In the genomic region with DNA sequence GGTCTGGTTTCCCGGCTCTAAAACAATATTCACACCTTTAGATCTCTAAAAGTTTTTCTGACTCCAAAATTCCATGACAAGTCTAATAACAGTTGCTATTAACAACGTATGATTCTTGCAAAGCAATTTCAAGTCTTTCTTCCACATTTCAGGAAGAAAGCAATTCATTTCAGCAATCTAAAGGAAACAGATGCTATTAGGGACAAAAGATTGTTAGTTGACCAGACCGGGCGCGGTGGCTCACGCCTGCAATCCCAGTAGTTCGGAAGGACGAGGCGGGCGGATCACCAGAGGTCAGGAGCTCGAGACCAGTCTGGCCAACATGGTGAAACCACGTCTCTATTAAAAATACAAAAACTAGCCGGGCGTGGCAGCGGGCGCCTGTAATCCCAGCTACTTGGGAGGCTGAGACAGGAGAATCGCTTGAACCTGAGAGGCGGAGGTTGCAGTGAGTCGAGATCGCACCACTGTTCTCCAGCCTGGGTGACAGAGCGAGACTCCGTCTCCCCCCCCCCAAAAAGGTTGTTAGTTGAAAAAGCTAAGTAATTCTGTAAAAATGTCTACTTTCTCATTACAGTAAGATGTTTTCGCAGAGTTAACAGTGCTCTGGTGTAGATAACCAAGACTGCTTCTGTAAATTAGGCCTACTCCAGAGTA, we compare ENCODE assay signal across 9 cellular contexts. TPM values are rescaled to one million over a fixed set of nuclear protein-coding genes. Genes with fewer than 3 reads are reported as not detected.
A peak's percentile ranks its signal among the peaks of the same experiment; 100 is the strongest.
DNase-seq lines count a peak whose midpoint lies in the region; ATAC-seq, FAIRE-seq and TF ChIP-seq lines count a peak whose summit lies in the region.
"Had no signal": no experiment of that assay in that cellular context is flagged by ENCODE, and none has a peak within 500 bp of the region (broad histone marks: within the 10 kb centered on the region; RNA-seq: fewer than 3 reads in every experiment).

No MANE protein-coding gene starts in this region.

- H3K27me3 ChIP-seq in iPS DF 6.9 (ENCODE audit: control insufficient read depth, insufficient read depth, low read length) (no peaks in the 10 kb centered on the region), small intestine (ENCODE audit: control insufficient read depth in 2 of 2, insufficient read depth in 2 of 2, low read length in 2 of 2) (no peaks in the 10 kb centered on the region)

- H3K4me3 ChIP-seq in iPS DF 6.9 (ENCODE audit: low read length) (peak overlapping the region; percentile 80; the same call in 1 of the 2 replicates), small intestine (ENCODE audit: low read depth in 1 of 2, low read length in 2 of 2) (peak overlapping the region; percentile 94 to 97)

- H3K4me1 ChIP-seq in iPS DF 6.9 (ENCODE audit: control insufficient read depth, insufficient read depth, low read length): no peaks in the 10 kb centered on the region
- H3K4me1 ChIP-seq in small intestine (ENCODE audit: control insufficient read depth in 2 of 2, insufficient read depth in 1 of 2, low read depth in 1 of 2, low read length in 1 of 2): peaks cover 0 to 20% of the 10 kb centered on the region in 2 donors

- H3K4me1 Mint-ChIP-seq in HFFc6 (ENCODE audit: low read depth): peaks cover 41% of the 10 kb centered on the region

- no peak for FAIRE-seq in small intestine (lab: Jason Lieb, UNC)

- H3K27ac ChIP-seq in iPS DF 6.9 (ENCODE audit: low read length): no peak overlapping the region
- peak overlapping the region in 1 of 2 donors; percentile 99 for H3K27ac ChIP-seq in small intestine (ENCODE audit: low read depth in 1 of 2, low read length in 1 of 2)

- no peak for TF ChIP-seq CTCF in HFFc6 (IDR thresholded peaks at IDR 0.05)

- DNase-seq in HFFc6 (no peak), iPS DF 6.9 (ENCODE audit: low read depth, low spot score) (no peak), small intestine (peak; percentile 23), 8988T (no peak), Kasumi-1 (lab: John Stamatoyannopoulos, UW) (no peak), GM19238 (ENCODE audit: insufficient read length, low spot score) (no peak), ecto neural progenitor cell (ENCODE audit: low spot score) (no peak)
- no peak for DNase-seq in activated naive CD4-positive, alpha-beta T cell treated with anti-CD3 and anti-CD28 coated beads, Interleukin-2, amount 50 U/mL, for 72 hours (ENCODE audit: low spot score in 2 of 2)

- H3K27ac Mint-ChIP-seq in HFFc6: peak overlapping the region; percentile 89
- peak overlapping the region; percentile 90 to 95 for H3K27ac Mint-ChIP-seq in activated naive CD4-positive, alpha-beta T cell treated with anti-CD3 and anti-CD28 coated beads, Interleukin-2, amount 50 U/mL, for 72 hours

- no peak for ATAC-seq in activated naive CD4-positive, alpha-beta T cell treated with anti-CD3 and anti-CD28 coated beads, Interleukin-2, amount 50 U/mL, for 72 hours

- H3K4me3 Mint-ChIP-seq in HFFc6: peak overlapping the region; percentile 96

- no peaks in the 10 kb centered on the region for H3K9me3 Mint-ChIP-seq in HFFc6
- no peaks in the 10 kb centered on the region for H3K9me3 Mint-ChIP-seq in activated naive CD4-positive, alpha-beta T cell treated with anti-CD3 and anti-CD28 coated beads, Interleukin-2, amount 50 U/mL, for 72 hours

- H3K36me3 Mint-ChIP-seq in HFFc6 (ENCODE audit: low read depth): no peaks in the 10 kb centered on the region; the same call in 1 of the 2 replicates
- H3K36me3 Mint-ChIP-seq in activated naive CD4-positive, alpha-beta T cell treated with anti-CD3 and anti-CD28 coated beads, Interleukin-2, amount 50 U/mL, for 72 hours: peaks cover 0 to 5% of the 10 kb centered on the region in 2 donors

- H3K9me3 ChIP-seq in iPS DF 6.9 (ENCODE audit: control insufficient read depth, insufficient read depth, low read length): no peaks in the 10 kb centered on the region
- no peaks in the 10 kb centered on the region for H3K9me3 ChIP-seq in small intestine (ENCODE audit: control insufficient read depth, low read depth)

- no CpG with 5 or more reads among the region's 23 CpGs for WGBS in iPS DF 6.9 (ENCODE audit: insufficient coverage, insufficient read length)
- 9 to 37% (median 27%) methylated on average over 23 of the region's 23 CpGs for WGBS in small intestine, 3 donors

- H3K36me3 ChIP-seq in iPS DF 6.9 (ENCODE audit: control insufficient read depth, insufficient read depth, low read length): no peaks in the 10 kb centered on the region
- H3K36me3 ChIP-seq in small intestine (ENCODE audit: control insufficient read depth in 2 of 2, insufficient read depth in 2 of 2, low read length in 2 of 2): no peaks in the 10 kb centered on the region

- no peaks in the 10 kb centered on the region for H3K27me3 Mint-ChIP-seq in HFFc6 (ENCODE audit: insufficient read depth)

RNA-seq across cellular contexts. Expression of a gene that starts 1.3 kb away (rescaled TPM):
- total RNA-seq in HFFc6 (2021; fragmentation: NEBNext Ultra II Directional; extraction: Animal tissue kit (Norgen Biotek cat#: 25700)): 10 to 100 TPM; 36.8 to 45.6 (median 40.0) TPM
- total RNA-seq in activated naive CD4-positive, alpha-beta T cell treated with anti-CD3 and anti-CD28 coated beads, Interleukin-2, amount 50 U/mL, for 72 hours: 10 to 100 TPM in 1 of 2 donors, 1 to 10 TPM in 1; 9.7 to 16.5 TPM
- polyA plus RNA-seq in small intestine: 10 to 100 TPM in 1 of 3 donors, 1 to 10 TPM in 2; 9.5 to 10.1 (median 9.6) TPM

RNA-seq across cellular contexts. Expression of a gene that starts 15.5 kb away (rescaled TPM):
- not detected for total RNA-seq in HFFc6 (2021; fragmentation: NEBNext Ultra II Directional; extraction: Animal tissue kit (Norgen Biotek cat#: 25700))
- not detected for total RNA-seq in activated naive CD4-positive, alpha-beta T cell treated with anti-CD3 and anti-CD28 coated beads, Interleukin-2, amount 50 U/mL, for 72 hours
- polyA plus RNA-seq in small intestine: not detected
- total RNA-seq: LHCN-M2 had no signal
